8 cellular contexts compared by ENCODE assay signal in genomic region chr14:22982477-22983245, GRCh38. TPM values are rescaled to one million over a fixed set of nuclear protein-coding genes. Genes with fewer than 3 reads are reported as not detected.
A peak's percentile ranks its signal among the peaks of the same experiment; 100 is the strongest.
DNase-seq lines count a peak whose midpoint lies in the region; ATAC-seq and TF ChIP-seq lines count a peak whose summit lies in the region.

AJUBA (minus strand) TSS chr14:22982551; CDS start chr14:22982266, 285 bp downstream.

- H3K4me3 ChIP-seq in GM12865 (ENCODE audit: low read depth, low read length) (peak within 1 kb of the TSS; percentile 84), heart left ventricle (peak within 1 kb of the TSS; percentile 58 to 93 (median 78)), transverse colon (peak within 1 kb of the TSS; percentile 44 to 67 (median 56))

- no peaks in the 10 kb centered on the region for H3K9me3 Mint-ChIP-seq in activated naive CD8-positive, alpha-beta T cell treated with anti-CD3 and anti-CD28 coated beads, Interleukin-2, amount 50 U/mL, for 24 hours

- in situ Hi-C loops in transverse colon (cut with MboI; ENCODE audit: low pct_ligation_motif_present in 1 of 4, low pct_unique_long_range_greater_than_20kb in 1 of 4, low sequenced_read_pairs in 3 of 4): loop anchor here in 1 of 4 donors (10.0 kb wide), 1 partner anchor 82 kb away; no protein-coding TSS in a partner anchor

- 0 to 1% (median 1%) methylated on average over 43 to 48 of the region's 48 CpGs for WGBS in heart left ventricle, 4 donors
- 2% methylated on average over 16 to 41 of the region's 48 CpGs for WGBS in transverse colon (ENCODE audit: low coverage in 1 of 2), 2 donors

- H3K4me1 Mint-ChIP-seq in activated naive CD8-positive, alpha-beta T cell treated with anti-CD3 and anti-CD28 coated beads, Interleukin-2, amount 50 U/mL, for 24 hours: peaks cover 6% of the 10 kb centered on the region

- no peak within 1 kb of the TSS for H3K4me3 Mint-ChIP-seq in activated naive CD8-positive, alpha-beta T cell treated with anti-CD3 and anti-CD28 coated beads, Interleukin-2, amount 50 U/mL, for 24 hours

- H3K36me3 Mint-ChIP-seq in activated naive CD8-positive, alpha-beta T cell treated with anti-CD3 and anti-CD28 coated beads, Interleukin-2, amount 50 U/mL, for 24 hours (ENCODE audit: low read depth): no peaks in the 10 kb centered on the region

- H3K27ac Mint-ChIP-seq in activated naive CD8-positive, alpha-beta T cell treated with anti-CD3 and anti-CD28 coated beads, Interleukin-2, amount 50 U/mL, for 24 hours: no peak within 1 kb of the TSS

- H3K27ac ChIP-seq in heart left ventricle (peak within 1 kb of the TSS; percentile 63 to 88 (median 83)), transverse colon (peak within 1 kb of the TSS; percentile 66 to 86 (median 77))

- intact Hi-C loops in heart left ventricle (cut with DNase I) (loop anchor here in 4 of 10 donors (1.0 to 10.0 kb wide), 4 partner anchors 9 to 428 kb away; partner anchors contain the start of gene PRMT5 (in 1 of the 4)), transverse colon (cut with DNase I; ENCODE audit: low total_unique reads) (no loop called here)

- H3K4me1 ChIP-seq in heart left ventricle (peaks cover 3 to 54% (median 32%) of the 10 kb centered on the region in 12 donors), transverse colon (peaks cover 6 to 54% (median 31%) of the 10 kb centered on the region in 4 donors)

- TF ChIP-seq POLR2A in heart left ventricle (IDR thresholded peaks at IDR 0.05): no peak
- TF ChIP-seq POLR2A in transverse colon (IDR thresholded peaks at IDR 0.05): peak; percentile 26

- H3K27me3 Mint-ChIP-seq in activated naive CD8-positive, alpha-beta T cell treated with anti-CD3 and anti-CD28 coated beads, Interleukin-2, amount 50 U/mL, for 24 hours: peaks cover 9% of the 10 kb centered on the region

- TF ChIP-seq CTCF in GM12865 (IDR thresholded peaks at IDR 0.05; ENCODE audit: insufficient read depth, low read depth, low read length, missing control alignments) (peak; percentile 3), heart left ventricle (IDR thresholded peaks at IDR 0.05) (no peak), transverse colon (IDR thresholded peaks at IDR 0.05) (no peak)

- DNase-seq in GM12865 (ENCODE audit: low read depth): peak; percentile 87
- peak; percentile 79 for DNase-seq in KG1 (lab: John Stamatoyannopoulos, UW)
- peak; percentile 91 for DNase-seq in SW480 (ENCODE audit: low spot score)
- DNase-seq in activated naive CD8-positive, alpha-beta T cell treated with anti-CD3 and anti-CD28 coated beads, Interleukin-2, amount 50 U/mL, for 24 hours: peak; percentile 80
- peak; percentile 92 to 95 (median 93) for DNase-seq in heart left ventricle
- peak; percentile 35 for DNase-seq in pons (ENCODE audit: low spot score)
- DNase-seq in transverse colon: peak; percentile 86

- H3K27me3 ChIP-seq in heart left ventricle (peaks cover 0 to 23% (median 0%) of the 10 kb centered on the region in 9 donors), transverse colon (peaks cover 17% of the 10 kb centered on the region)

- H3K36me3 ChIP-seq in heart left ventricle (peaks cover 0 to 8% (median 0%) of the 10 kb centered on the region in 9 donors), transverse colon (no peaks in the 10 kb centered on the region)

- peak; percentile 76 for ATAC-seq in activated naive CD8-positive, alpha-beta T cell treated with anti-CD3 and anti-CD28 coated beads, Interleukin-2, amount 50 U/mL, for 24 hours
- ATAC-seq in heart left ventricle (peak; percentile 72 to 86 (median 84)), HG03196 (IDR thresholded peaks at IDR 0.05; ENCODE audit: unreplicated experiment) (no peak)

- no peak for TF ChIP-seq EP300 in transverse colon (IDR thresholded peaks at IDR 0.05; ENCODE audit: low read depth)

- H3K9me3 ChIP-seq in heart left ventricle (no peaks in the 10 kb centered on the region), transverse colon (no peaks in the 10 kb centered on the region)

RNA-seq across cellular contexts. Expression of gene AJUBA, which starts in this region (rescaled TPM):
- 10 to 100 TPM in 5 of 9 donors, 1 to 10 TPM in 4; 5.6 to 18.0 (median 13.0) TPM for total RNA-seq in heart left ventricle
- polyA plus RNA-seq in heart left ventricle: 1 to 10 TPM; 6.4 to 9.9 TPM
- total RNA-seq in transverse colon: 1 to 10 TPM in 3 of 4 donors, not detected in 1; 1.8 to 5.2 (median 3.7) TPM

Comparison
In these comparisons a context has a peak if more than half of its experiments do, and no peak if none do; other contexts are left out.
1. DNase-seq: peak in every context shown above with its lines; median percentile 93 in heart left ventricle; 91 in SW480; 87 in GM12865; 86 in transverse colon; 80 in activated naive CD8-positive, alpha-beta T cell treated with anti-CD3 and anti-CD28 coated beads, Interleukin-2, amount 50 U/mL, for 24 hours; 79 in KG1; 35 in pons.